In the genomic region with DNA sequence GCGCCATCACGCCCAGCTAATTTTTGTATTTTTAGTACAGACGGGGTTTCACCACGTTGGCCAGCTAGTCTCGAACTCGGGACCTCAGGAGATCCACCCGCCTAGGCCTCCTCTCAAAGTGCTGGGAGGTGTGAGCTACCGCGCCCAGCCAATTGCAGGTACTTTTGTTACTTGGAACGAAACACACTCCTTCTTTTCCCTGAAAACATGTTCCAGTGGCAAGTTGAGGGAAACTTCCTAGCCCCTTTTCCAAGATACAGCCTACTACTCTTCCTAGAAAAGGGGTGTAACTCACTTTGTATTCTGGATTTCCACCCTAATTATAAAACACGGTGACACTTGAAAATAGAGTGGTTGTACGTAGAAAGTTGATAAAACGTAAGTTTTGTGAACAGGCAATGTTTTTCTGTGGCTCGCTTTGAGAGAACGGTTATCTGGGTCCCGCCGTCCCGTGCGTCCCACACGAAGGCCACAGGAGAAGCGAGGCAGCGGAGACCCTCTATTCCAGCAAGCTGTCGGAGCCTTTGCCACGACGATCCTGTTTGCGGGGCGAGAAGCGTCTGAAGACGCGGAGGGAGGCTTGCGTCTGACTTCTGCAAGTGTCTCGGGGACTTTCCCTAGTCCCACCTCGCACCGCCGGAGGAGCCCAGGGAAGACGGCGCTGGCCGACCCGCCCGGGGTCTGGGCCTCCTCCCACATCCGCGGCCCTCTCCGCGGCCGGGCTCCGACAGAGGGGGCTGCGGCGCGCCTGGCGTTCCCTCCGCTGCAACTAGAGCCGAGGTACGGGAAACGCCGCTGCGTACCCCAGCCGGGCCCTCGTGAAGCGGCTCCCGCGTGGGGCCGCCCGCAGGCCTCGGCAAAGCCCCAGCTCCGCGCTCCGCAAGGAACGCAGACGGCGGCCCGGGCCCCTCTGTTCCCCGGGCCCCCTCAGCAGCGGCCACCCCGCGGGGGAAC, we compare ENCODE assay signal across 8 cellular contexts. TPM values are rescaled to one million over a fixed set of nuclear protein-coding genes. Genes with fewer than 3 reads are reported as not detected.
DNase-seq lines count a peak whose midpoint lies in the region; ATAC-seq lines count a peak whose summit lies in the region.

No MANE protein-coding gene starts in this region.

- peak overlapping the region; percentile 82 for H3K27ac ChIP-seq in SJCRH30

- peak; percentile 27 for DNase-seq in NCI-H1092 treated with DMSO at 0.1 percent for 48 hours (lab: John Stamatoyannopoulos, UW)
- DNase-seq in NCI-H1092 (lab: John Stamatoyannopoulos, UW): no peak
- peak; percentile 41 to 47 for DNase-seq in SJCRH30
- peak; percentile 69 for DNase-seq in activated naive CD8-positive, alpha-beta T cell treated with anti-CD3 and anti-CD28 coated beads for 36 hours
- DNase-seq in iPS-NIHi7 (ENCODE audit: extremely low spot score): peak; percentile 50
- peak; percentile 20 to 45 (median 34) for DNase-seq in stimulated activated CD4-positive, alpha-beta T cell treated with anti-CD3 and anti-CD28 coated beads, Interleukin-1b, Interleukin-23, amount 100 ng/mL, for 24 hours (ENCODE audit: low read depth in 4 of 4, low spot score in 1 of 4)
- DNase-seq in GOT3 (lab: John Stamatoyannopoulos, UW): no peak

- H3K9me3 Mint-ChIP-seq in activated naive CD8-positive, alpha-beta T cell treated with anti-CD3 and anti-CD28 coated beads for 36 hours: no peaks in the 10 kb centered on the region

- H3K27me3 Mint-ChIP-seq in activated naive CD8-positive, alpha-beta T cell treated with anti-CD3 and anti-CD28 coated beads for 36 hours: no peaks in the 10 kb centered on the region

- peak overlapping the region; percentile 94 for H3K4me3 ChIP-seq in SJCRH30

- H3K4me1 Mint-ChIP-seq in activated naive CD8-positive, alpha-beta T cell treated with anti-CD3 and anti-CD28 coated beads for 36 hours: peaks cover 64% of the 10 kb centered on the region

- no peaks in the 10 kb centered on the region for H3K27me3 ChIP-seq in SJCRH30

- peak; percentile 19 for ATAC-seq in HG02943 (IDR thresholded peaks at IDR 0.05; ENCODE audit: low read depth, unreplicated experiment)

- peak overlapping the region; percentile 84 for H3K27ac Mint-ChIP-seq in activated naive CD8-positive, alpha-beta T cell treated with anti-CD3 and anti-CD28 coated beads for 36 hours

- peak overlapping the region; percentile 93 for H3K4me3 Mint-ChIP-seq in activated naive CD8-positive, alpha-beta T cell treated with anti-CD3 and anti-CD28 coated beads for 36 hours

- no peaks in the 10 kb centered on the region for H3K9me3 ChIP-seq in SJCRH30 (replicated peaks)

- H3K36me3 Mint-ChIP-seq in activated naive CD8-positive, alpha-beta T cell treated with anti-CD3 and anti-CD28 coated beads for 36 hours: peaks cover 53% of the 10 kb centered on the region

- H3K4me1 ChIP-seq in SJCRH30: peaks cover 30% of the 10 kb centered on the region

- peaks cover 33% of the 10 kb centered on the region for H3K36me3 ChIP-seq in SJCRH30

RNA-seq across cellular contexts. Expression of a gene that starts 0.7 kb away (rescaled TPM):
- 92.3 and 98.0 TPM in 2 replicates for total RNA-seq in SJCRH30 (2014; rRNA removed; shearing (Covaris generic))
- 10 to 100 TPM; 89.7 to 89.8 TPM for total RNA-seq in activated naive CD8-positive, alpha-beta T cell treated with anti-CD3 and anti-CD28 coated beads for 36 hours

RNA-seq across cellular contexts. Expression of a gene that starts 34.5 kb away (rescaled TPM):
- total RNA-seq in SJCRH30 (2014; rRNA removed; shearing (Covaris generic)): 2.6 and 3.0 TPM in 2 replicates
- 1 to 10 TPM; 1.5 to 1.9 TPM for total RNA-seq in activated naive CD8-positive, alpha-beta T cell treated with anti-CD3 and anti-CD28 coated beads for 36 hours

RNA-seq across cellular contexts. Expression of a gene that starts 42.0 kb away (rescaled TPM):
- total RNA-seq in SJCRH30 (2014; rRNA removed; shearing (Covaris generic)): 1.3 and 1.6 TPM in 2 replicates
- under 1 TPM in 1 of 2 experiments, not detected in 1; 0.02 TPM for total RNA-seq in activated naive CD8-positive, alpha-beta T cell treated with anti-CD3 and anti-CD28 coated beads for 36 hours

RNA-seq across cellular contexts. Expression of a gene that starts 45.1 kb away (rescaled TPM):
- 0.40 and 0.63 TPM in 2 replicates for total RNA-seq in SJCRH30 (2014; rRNA removed; shearing (Covaris generic))
- 10 to 100 TPM; 23.9 to 24.1 TPM for total RNA-seq in activated naive CD8-positive, alpha-beta T cell treated with anti-CD3 and anti-CD28 coated beads for 36 hours

Comparison
In these comparisons a context has a peak if more than half of its experiments do, and no peak if none do; other contexts are left out.
1. DNase-seq: peak in NCI-H1092 treated with DMSO at 0.1 percent for 48 hours (single experiment), SJCRH30 (2 of 2), activated naive CD8-positive, alpha-beta T cell treated with anti-CD3 and anti-CD28 coated beads for 36 hours (single experiment), iPS-NIHi7 (single experiment) and stimulated activated CD4-positive, alpha-beta T cell treated with anti-CD3 and anti-CD28 coated beads, Interleukin-1b, Interleukin-23, amount 100 ng/mL, for 24 hours (4 of 4); none in NCI-H1092 (single experiment) and GOT3 (single experiment).